In genomic region chr11:62727007-62727832, GRCh38 we compare ENCODE assay signal across 8 cellular contexts. TPM values are rescaled to one million over a fixed set of nuclear protein-coding genes. Genes with fewer than 3 reads are reported as not detected.
DNase-seq lines count a peak whose midpoint lies in the region; ATAC-seq and TF ChIP-seq lines count a peak whose summit lies in the region.

Gene HNRNPUL2, minus strand, starts transcription at chr11:62727457. Its CDS starts 301 bp downstream, at chr11:62727156.

- no peak for TF ChIP-seq CTCF in Panc1 (IDR thresholded peaks at IDR 0.05)

- H3K27me3 Mint-ChIP-seq in activated T-cell treated with anti-CD3 and anti-CD28 coated beads, Interleukin-2, amount 50 U/mL, for 4 hours (ENCODE audit: low read depth), result no peaks in the 10 kb centered on the region

- H3K27me3 ChIP-seq in Panc1 (ENCODE audit: control insufficient read depth, insufficient read depth, low read length), result no peaks in the 10 kb centered on the region

- peak within 1 kb of the TSS; percentile 68 to 100 for H3K4me3 ChIP-seq in Panc1 (ENCODE audit: low read depth in 2 of 2, low read length in 2 of 2)

- H3K9me3 ChIP-seq in Panc1 (ENCODE audit: control insufficient read depth, insufficient read depth, low read depth, low read length), result no peaks in the 10 kb centered on the region

- intact Hi-C loops in Panc1 (cut with micrococcal nuclease; ENCODE audit: unreplicated experiment), result no loop called here

- CTCF ChIA-PET in Panc1 (lab: Charles Lee), result interaction anchor here (0.6 to 0.9 kb wide), 4 partner anchors 30 to 139 kb away, joined by 3 to 6 read pairs (median 4); partner anchors contain the start of gene TAF6L

- H3K4me3 Mint-ChIP-seq in activated T-cell treated with anti-CD3 and anti-CD28 coated beads, Interleukin-2, amount 50 U/mL, for 4 hours, result peak within 1 kb of the TSS; percentile 99

- POLR2A ChIA-PET in Panc1 (lab: Charles Lee), result interaction anchor here (0.6 to 2.4 kb wide), 5 partner anchors 16 to 114 kb away, joined by 3 to 7 read pairs (median 6); partner anchors contain the start of genes C11orf98, CSKMT, TAF6L and ZBTB3

- H3K4me1 Mint-ChIP-seq in activated T-cell treated with anti-CD3 and anti-CD28 coated beads, Interleukin-2, amount 50 U/mL, for 4 hours (ENCODE audit: low read depth), result peaks cover 42% of the 10 kb centered on the region

- BruUV-seq in Panc1 (replicated peaks; lab: Mats Ljungman, UMichigan), result no TSS peak

- H3K36me3 Mint-ChIP-seq in activated T-cell treated with anti-CD3 and anti-CD28 coated beads, Interleukin-2, amount 50 U/mL, for 4 hours (ENCODE audit: insufficient read depth), result peaks cover 36% of the 10 kb centered on the region

- peak within 1 kb of the TSS; percentile 99 for H3K27ac ChIP-seq in Panc1 (ENCODE audit: low read length)

- peaks cover 9% of the 10 kb centered on the region for H3K4me1 ChIP-seq in Panc1 (ENCODE audit: control insufficient read depth, insufficient read depth, low read length)

- peak; percentile 70 for ATAC-seq in GM21723 (IDR thresholded peaks at IDR 0.05; ENCODE audit: unreplicated experiment)
- peak; percentile 91 for ATAC-seq in Panc1
- ATAC-seq in activated T-cell treated with anti-CD3 and anti-CD28 coated beads, Interleukin-2, amount 50 U/mL, for 4 hours, result peak; percentile 82 to 83
- ATAC-seq in esophagus mucosa, result peak; percentile 94

- DNase-seq in DMS53 treated with DMSO at 0.1 percent for 48 hours (lab: John Stamatoyannopoulos, UW; ENCODE audit: unreplicated experiment), result peak; percentile 97
- peak; percentile 100 for DNase-seq in KG1 (lab: John Stamatoyannopoulos, UW)
- peak; percentile 87 for DNase-seq in Panc1 (ENCODE audit: low read depth, low spot score)
- peak; percentile 97 for DNase-seq in activated T-cell treated with anti-CD3 and anti-CD28 coated beads, Interleukin-2, amount 50 U/mL, for 4 hours
- peak; percentile 99 for DNase-seq in myocyte (ENCODE audit: low read depth)
- DNase-seq in stimulated activated CD8-positive, alpha-beta memory T cell treated with anti-CD3 and anti-CD28 coated beads, Interleukin-7, amount 100 ng/mL, for 48 hours (ENCODE audit: extremely low read depth in 1 of 2, low read depth in 1 of 2), result peak; percentile 98

- H3K9me3 Mint-ChIP-seq in activated T-cell treated with anti-CD3 and anti-CD28 coated beads, Interleukin-2, amount 50 U/mL, for 4 hours, result no peaks in the 10 kb centered on the region

- peaks cover 29% of the 10 kb centered on the region for H3K36me3 ChIP-seq in Panc1 (ENCODE audit: control insufficient read depth, insufficient read depth, low read length)

- in situ Hi-C loops in Panc1 (cut with HindIII; ENCODE audit: low pct_unique_long_range_greater_than_20kb, low sequenced_read_pairs), result no loop called here

RNA-seq across cellular contexts. Expression of gene HNRNPUL2, which starts in this region (rescaled TPM):
- total RNA-seq in Panc1 (2021; ENCODE audit: unreplicated experiment) (47.3 TPM), esophagus mucosa (29.5 TPM), myocyte (8.0 and 8.6 TPM in 2 replicates)
- polyA plus RNA-seq in Panc1 (2012; ENCODE audit: insufficient read length), result 51.0 TPM
- total RNA-seq in activated T-cell treated with anti-CD3 and anti-CD28 coated beads, Interleukin-2, amount 50 U/mL, for 4 hours, result 10 to 100 TPM; 45.3 to 49.4 (median 47.9) TPM
- 46.2 TPM for polyA plus RNA-seq in myocyte (2012)

Comparison
In these comparisons a context has a peak if more than half of its experiments do, and no peak if none do; other contexts are left out.
1. Peak in every context shown above with its lines: DNase-seq, ATAC-seq, H3K4me3 ChIP-seq and H3K27ac ChIP-seq.